22 cellular contexts compared by ENCODE assay signal in genomic region chr7:18859331-18859730, GRCh38.
DNase-seq lines count a peak whose midpoint lies in the region; FAIRE-seq and TF ChIP-seq lines count a peak whose summit lies in the region.
"Had no signal": no experiment of that assay in that cellular context is flagged by ENCODE, and none has a peak within 500 bp of the region (broad histone marks: within the 10 kb centered on the region; RNA-seq: fewer than 3 reads in every experiment).

No MANE protein-coding gene starts in this region.

- CTCF ChIA-PET in activated CD4-positive, alpha-beta T cell treated with anti-CD3 and anti-CD28 coated beads, Interleukin-2, amount 10 ng/mL, durations not matched to agents 7 days and 5 days (lab: Charles Lee), result no interaction called here

- H3K9ac ChIP-seq in mesenchymal stem cell (ENCODE audit: low read length), result peak overlapping the region; percentile 14

- no peak overlapping the region for H2BK15ac ChIP-seq in mesenchymal stem cell (ENCODE audit: low read depth, poor library complexity, severe bottlenecking)

- H3K27me3 Mint-ChIP-seq in activated CD4-positive, alpha-beta T cell treated with anti-CD3 and anti-CD28 coated beads, Interleukin-2, amount 10 ng/mL, durations not matched to agents 7 days and 5 days, result no peaks in the 10 kb centered on the region
- H3K27me3 Mint-ChIP-seq: central memory CD8-positive, alpha-beta T cell had no signal

- H3K9me3 ChIP-seq in mesenchymal stem cell (ENCODE audit: control insufficient read depth, low read length), result no peaks in the 10 kb centered on the region
- H3K9me3 ChIP-seq: esophagus muscularis mucosa, left lung, prostate gland had no signal

- H3K4me1 Mint-ChIP-seq in activated CD4-positive, alpha-beta T cell treated with anti-CD3 and anti-CD28 coated beads, Interleukin-2, amount 10 ng/mL, durations not matched to agents 7 days and 5 days, result peaks cover 16% of the 10 kb centered on the region
- H3K4me1 Mint-ChIP-seq: central memory CD8-positive, alpha-beta T cell had no signal

- H3K27ac ChIP-seq in mesenchymal stem cell (ENCODE audit: low read length, poor library complexity, severe bottlenecking), result no peak overlapping the region
- H3K27ac ChIP-seq: esophagus muscularis mucosa, left lung, prostate gland had no signal

- H3K4me1 ChIP-seq in mesenchymal stem cell (ENCODE audit: control insufficient read depth, insufficient read depth, low read depth, low read length), result no peaks in the 10 kb centered on the region
- H3K4me1 ChIP-seq: left lung, prostate gland had no signal

- H3K27me3 ChIP-seq in mesenchymal stem cell (ENCODE audit: control insufficient read depth in 1 of 2, insufficient read depth in 1 of 2, low read length in 2 of 2), result no peaks in the 10 kb centered on the region
- H3K27me3 ChIP-seq: esophagus muscularis mucosa, left lung had no signal

- no peak overlapping the region for H3K4me2 ChIP-seq in mesenchymal stem cell (ENCODE audit: low read length, poor library complexity, severe bottlenecking)

- no peak overlapping the region for H3K23ac ChIP-seq in mesenchymal stem cell (ENCODE audit: low read length in 2 of 2)

- no peak overlapping the region for H2BK5ac ChIP-seq in mesenchymal stem cell (ENCODE audit: low read depth, low read length, poor library complexity, severe bottlenecking)

- H3K4me3 Mint-ChIP-seq in activated CD4-positive, alpha-beta T cell treated with anti-CD3 and anti-CD28 coated beads, Interleukin-2, amount 10 ng/mL, durations not matched to agents 7 days and 5 days, result no peak overlapping the region
- H3K4me3 Mint-ChIP-seq: activated T-cell treated with anti-CD3 and anti-CD28 coated beads, Interleukin-2, amount 50 U/mL, for 4 hours; central memory CD8-positive, alpha-beta T cell had no signal

- no peaks in the 10 kb centered on the region for H3K36me3 Mint-ChIP-seq in activated CD4-positive, alpha-beta T cell treated with anti-CD3 and anti-CD28 coated beads, Interleukin-2, amount 10 ng/mL, durations not matched to agents 7 days and 5 days (ENCODE audit: low read depth)

- no peak overlapping the region for H2BK12ac ChIP-seq in mesenchymal stem cell (ENCODE audit: low read length in 2 of 2)

- no peak overlapping the region for H2AK5ac ChIP-seq in mesenchymal stem cell (ENCODE audit: low read length, severe bottlenecking)

- no peak overlapping the region for H4K8ac ChIP-seq in mesenchymal stem cell (ENCODE audit: low read length)

- no peak overlapping the region for H4K91ac ChIP-seq in mesenchymal stem cell (ENCODE audit: low read length)

- no peak overlapping the region for H3K4ac ChIP-seq in mesenchymal stem cell (ENCODE audit: low read depth in 1 of 2, low read length in 2 of 2)

- no peak for DNase-seq in activated CD4-positive, alpha-beta T cell treated with anti-CD3 and anti-CD28 coated beads, Interleukin-2, amount 10 ng/mL, durations not matched to agents 7 days and 5 days
- DNase-seq in activated CD4-positive, alpha-beta T cell treated with anti-CD3 and anti-CD28 coated beads, Interleukin-2, amount 50 U/mL, for 1 hour, result no peak
- DNase-seq in HT1080 (ENCODE audit: low read depth) (peak; percentile 11), amniotic epithelial cell (ENCODE audit: low read depth) (peak; percentile 32), mesenchymal stem cell (peak; percentile 18), GM12892 (ENCODE audit: insufficient read length) (no peak), NCI-H2107 (lab: John Stamatoyannopoulos, UW) (no peak), SHP77 (lab: John Stamatoyannopoulos, UW) (no peak)
- DNase-seq: ACHN; activated CD4-positive, alpha-beta T cell treated with anti-CD3 and anti-CD28 coated beads for 4 hours; activated T-cell treated with anti-CD3 and anti-CD28 coated beads, Interleukin-2, amount 50 U/mL, for 4 hours; effector CD4-positive, alpha-beta T cell; glutamatergic neuron; left lung; NCI-H1694; RPMI8226; stimulated activated CD4-positive, alpha-beta T cell treated with anti-CD3 and anti-CD28 coated beads, Interleukin-4, amount 100 ng/mL, for 24 hours had no signal

- no peak for TF ChIP-seq POLR2A in GM12892 (IDR thresholded peaks at IDR 0.05; ENCODE audit: low read depth, low read length)

- no peak overlapping the region for H3K14ac ChIP-seq in mesenchymal stem cell (ENCODE audit: low read length in 2 of 2)

- H2AFZ ChIP-seq in mesenchymal stem cell (ENCODE audit: low read depth, low read length), result no peak overlapping the region

- FAIRE-seq in GM12892 (lab: Jason Lieb, UNC), result no peak
- FAIRE-seq: GM12878, HepG2 had no signal

- H3K27ac Mint-ChIP-seq in activated CD4-positive, alpha-beta T cell treated with anti-CD3 and anti-CD28 coated beads, Interleukin-2, amount 10 ng/mL, durations not matched to agents 7 days and 5 days, result peak overlapping the region; percentile 0

- H3K36me3 ChIP-seq in mesenchymal stem cell (ENCODE audit: control insufficient read depth in 1 of 2, insufficient read depth in 2 of 2, low read depth in 1 of 2, low read length in 2 of 2), result no peaks in the 10 kb centered on the region
- H3K36me3 ChIP-seq: esophagus muscularis mucosa, left lung, prostate gland had no signal

- 100% methylated on average over 1 of the region's 1 CpG for WGBS in mesenchymal stem cell

- no peak overlapping the region for H2BK120ac ChIP-seq in mesenchymal stem cell (ENCODE audit: low read depth, low read length)

- POLR2A ChIA-PET in activated CD4-positive, alpha-beta T cell treated with anti-CD3 and anti-CD28 coated beads, Interleukin-2, amount 10 ng/mL, durations not matched to agents 7 days and 5 days (lab: Charles Lee), result no interaction called here

- peaks cover 4% of the 10 kb centered on the region for H3K9me3 Mint-ChIP-seq in activated CD4-positive, alpha-beta T cell treated with anti-CD3 and anti-CD28 coated beads, Interleukin-2, amount 10 ng/mL, durations not matched to agents 7 days and 5 days

- no peaks in the 10 kb centered on the region for H3K79me1 ChIP-seq in mesenchymal stem cell (replicated peaks; ENCODE audit: low read length, poor library complexity, severe bottlenecking)

- H3K4me3 ChIP-seq in mesenchymal stem cell (ENCODE audit: insufficient read depth in 1 of 2, low read depth in 1 of 2, low read length in 2 of 2), result no peak overlapping the region
- H3K4me3 ChIP-seq: esophagus muscularis mucosa, GM12878, left lung, prostate gland had no signal

- H3K18ac ChIP-seq in mesenchymal stem cell (ENCODE audit: low read depth in 1 of 2, low read length in 2 of 2), result no peak overlapping the region

Comparison
In these comparisons a context has a peak if more than half of its experiments do, and no peak if none do; other contexts are left out.
1. DNase-seq: peak in HT1080 (single experiment), amniotic epithelial cell (single experiment) and mesenchymal stem cell (single experiment); none in activated CD4-positive, alpha-beta T cell treated with anti-CD3 and anti-CD28 coated beads, Interleukin-2, amount 10 ng/mL, durations not matched to agents 7 days and 5 days (single experiment), activated CD4-positive, alpha-beta T cell treated with anti-CD3 and anti-CD28 coated beads, Interleukin-2, amount 50 U/mL, for 1 hour (single experiment), GM12892 (single experiment), NCI-H2107 (single experiment) and SHP77 (0 of 2).